In the genomic region with DNA sequence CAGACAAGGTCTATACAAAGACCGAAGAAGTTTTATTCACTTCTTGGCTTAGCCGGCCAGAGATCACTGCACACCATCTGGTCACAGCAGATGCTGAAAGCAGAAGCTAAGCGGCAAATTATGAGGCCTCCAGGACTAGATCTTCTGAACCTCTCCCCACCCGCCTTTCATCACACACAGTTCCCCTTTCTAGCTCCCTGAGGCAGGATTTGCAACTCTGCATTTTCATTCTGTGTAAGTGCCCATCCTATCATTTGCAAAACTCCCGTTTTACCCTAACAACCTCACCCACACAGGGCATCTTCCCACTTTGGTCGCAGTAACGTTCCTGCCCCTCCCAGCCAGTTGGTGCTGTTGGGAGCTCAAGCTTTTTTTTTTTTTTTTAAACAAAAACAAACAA, we compare ENCODE assay signal across 8 cellular contexts. TPM values are rescaled to one million over a fixed set of nuclear protein-coding genes. Genes with fewer than 3 reads are reported as not detected.
DNase-seq lines count a peak whose midpoint lies in the region; ATAC-seq, FAIRE-seq and TF ChIP-seq lines count a peak whose summit lies in the region.

No MANE protein-coding gene starts in this region.

- H3K27me3 ChIP-seq in dorsolateral prefrontal cortex = no peaks in the 10 kb centered on the region
- H3K27me3 ChIP-seq in small intestine (ENCODE audit: control insufficient read depth in 2 of 2, insufficient read depth in 2 of 2, low read length in 2 of 2) = no peaks in the 10 kb centered on the region
- H3K27me3 ChIP-seq in stomach = no peaks in the 10 kb centered on the region

- H3K4me3 ChIP-seq in dorsolateral prefrontal cortex = no peak overlapping the region
- no peak overlapping the region for H3K4me3 ChIP-seq in small intestine (ENCODE audit: low read depth in 1 of 2, low read length in 2 of 2)
- no peak overlapping the region for H3K4me3 ChIP-seq in stomach

- intact Hi-C loops in dorsolateral prefrontal cortex (cut with DNase I) = no loop called here
- intact Hi-C loops in stomach (cut with DNase I; ENCODE audit: low total_unique reads) = no loop called here

- peak; percentile 95 for DNase-seq in GF-D8 (lab: John Stamatoyannopoulos, UW)
- peak; percentile 95 for DNase-seq in NCI-H1694 treated with DMSO at 0.1 percent for 48 hours (lab: John Stamatoyannopoulos, UW)
- DNase-seq in dorsolateral prefrontal cortex = peak in 3 of 10 donors; percentile 12 to 43 (median 35)
- DNase-seq in small intestine = peak; percentile 12
- no peak for DNase-seq in DMS79 treated with DMSO at 0.1 percent for 48 hours (lab: John Stamatoyannopoulos, UW)
- no peak for DNase-seq in urothelium cell line (ENCODE audit: low spot score)
- no peak for DNase-seq in stomach

- no peak for TF ChIP-seq EP300 in stomach (IDR thresholded peaks at IDR 0.05)

- TF ChIP-seq CTCF in dorsolateral prefrontal cortex (IDR thresholded peaks at IDR 0.05 in 54 of 56, conservative IDR thresholded peaks at IDR 0.05 in 2 of 56; ENCODE audit: low read depth in 1 of 56, partially characterized antibody in 56 of 56) (no peak), stomach (IDR thresholded peaks at IDR 0.05) (no peak)

- 42 to 61% (median 42%) methylated on average over 7 of the region's 7 CpGs for WGBS in small intestine, 3 donors
- WGBS in stomach, 5 donors = 38 to 54% (median 48%) methylated on average over 7 of the region's 7 CpGs

- H3K27ac ChIP-seq in dorsolateral prefrontal cortex (peak overlapping the region in 30 of 59 donors; percentile 1 to 76 (median 28)), small intestine (ENCODE audit: low read depth in 1 of 2, low read length in 1 of 2) (peak overlapping the region in 1 of 2 donors; percentile 65), stomach (peak overlapping the region in 2 of 5 donors; percentile 42 to 72)

- H3K9me3 ChIP-seq in small intestine (ENCODE audit: control insufficient read depth, low read depth) (no peaks in the 10 kb centered on the region), stomach (no peaks in the 10 kb centered on the region)

- FAIRE-seq in small intestine (lab: Jason Lieb, UNC) = no peak
- no peak for FAIRE-seq in urothelium cell line (lab: Jason Lieb, UNC)

- ATAC-seq in GM21786 (IDR thresholded peaks at IDR 0.05; ENCODE audit: unreplicated experiment) = peak; percentile 36

- TF ChIP-seq POLR2A in stomach (IDR thresholded peaks at IDR 0.05) = no peak

- no peaks in the 10 kb centered on the region for H3K36me3 ChIP-seq in small intestine (ENCODE audit: control insufficient read depth in 2 of 2, insufficient read depth in 2 of 2, low read length in 2 of 2)
- H3K36me3 ChIP-seq in stomach = peaks cover 0 to 3% (median 0%) of the 10 kb centered on the region in 4 donors

- H3K4me1 ChIP-seq in small intestine (ENCODE audit: control insufficient read depth in 2 of 2, insufficient read depth in 1 of 2, low read depth in 1 of 2, low read length in 1 of 2) (no peaks in the 10 kb centered on the region), stomach (peaks cover 10 to 18% (median 11%) of the 10 kb centered on the region in 4 donors)

RNA-seq across cellular contexts. Expression of gene MOB1A, which starts 3.1 kb away (rescaled TPM):
- 10 to 100 TPM; 19.4 to 66.5 (median 35.5) TPM for total RNA-seq in dorsolateral prefrontal cortex
- polyA plus RNA-seq in small intestine = 10 to 100 TPM; 41.3 to 50.1 (median 43.9) TPM
- 100 to 1,000 TPM in 2 of 5 donors, 10 to 100 TPM in 3; 58.9 to 127 (median 74.1) TPM for total RNA-seq in stomach
- polyA plus RNA-seq in stomach = 10 to 100 TPM; 22.4 to 38.2 (median 30.7) TPM

RNA-seq across cellular contexts. Expression of gene MTHFD2, which starts 16.7 kb away (rescaled TPM):
- 10 to 100 TPM in 59 of 120 experiments, 1 to 10 TPM in 61; 3.9 to 33.5 (median 9.8) TPM for total RNA-seq in dorsolateral prefrontal cortex
- polyA plus RNA-seq in small intestine = 100 to 1,000 TPM in 1 of 3 donors, 10 to 100 TPM in 1, 1 to 10 TPM in 1; 8.1 to 114 (median 12.4) TPM
- total RNA-seq in stomach = 10 to 100 TPM in 3 of 5 donors, 1 to 10 TPM in 2; 4.3 to 51.3 (median 37.7) TPM
- polyA plus RNA-seq in stomach = 10 to 100 TPM; 34.1 to 54.1 (median 42.1) TPM

RNA-seq across cellular contexts. Expression of gene BOLA3, which starts 34.0 kb away (rescaled TPM):
- total RNA-seq in dorsolateral prefrontal cortex (10 to 100 TPM; 15.9 to 49.1 (median 32.0) TPM), stomach (100 to 1,000 TPM in 2 of 5 donors, 10 to 100 TPM in 2, not detected in 1; 13.3 to 310 (median 65.8) TPM)
- polyA plus RNA-seq in small intestine (10 to 100 TPM; 57.3 to 75.8 (median 62.8) TPM), stomach (100 to 1,000 TPM in 1 of 3 donors, 10 to 100 TPM in 2; 57.3 to 129 (median 94.1) TPM)

Comparison
In these comparisons a context has a peak if more than half of its experiments do, and no peak if none do; other contexts are left out.
1. DNase-seq: peak in GF-D8 (single experiment), NCI-H1694 treated with DMSO at 0.1 percent for 48 hours (single experiment) and small intestine (single experiment); none in DMS79 treated with DMSO at 0.1 percent for 48 hours (single experiment), urothelium cell line (single experiment) and stomach (single experiment).